1 cellular context compared by ENCODE assay signal in genomic region chr9:14417230-14417629, GRCh38.
TF ChIP-seq lines count a peak whose summit lies in the region.

No MANE protein-coding gene starts in this region.

TF ChIP-seq in IMR-90, 13 proteins besides CTCF, POLR2A, EP300 and RAD21:
- TF ChIP-seq RFX5 (IDR thresholded peaks at IDR 0.05; ENCODE audit: low read depth, low read length) = no peak
- peak; percentile 28; the same call in 1 of the 2 replicates for TF ChIP-seq CEBPB (IDR thresholded peaks at IDR 0.05; ENCODE audit: low read depth, low read length)
